ENCODE assay signal across 28 cellular contexts in the genomic region with DNA sequence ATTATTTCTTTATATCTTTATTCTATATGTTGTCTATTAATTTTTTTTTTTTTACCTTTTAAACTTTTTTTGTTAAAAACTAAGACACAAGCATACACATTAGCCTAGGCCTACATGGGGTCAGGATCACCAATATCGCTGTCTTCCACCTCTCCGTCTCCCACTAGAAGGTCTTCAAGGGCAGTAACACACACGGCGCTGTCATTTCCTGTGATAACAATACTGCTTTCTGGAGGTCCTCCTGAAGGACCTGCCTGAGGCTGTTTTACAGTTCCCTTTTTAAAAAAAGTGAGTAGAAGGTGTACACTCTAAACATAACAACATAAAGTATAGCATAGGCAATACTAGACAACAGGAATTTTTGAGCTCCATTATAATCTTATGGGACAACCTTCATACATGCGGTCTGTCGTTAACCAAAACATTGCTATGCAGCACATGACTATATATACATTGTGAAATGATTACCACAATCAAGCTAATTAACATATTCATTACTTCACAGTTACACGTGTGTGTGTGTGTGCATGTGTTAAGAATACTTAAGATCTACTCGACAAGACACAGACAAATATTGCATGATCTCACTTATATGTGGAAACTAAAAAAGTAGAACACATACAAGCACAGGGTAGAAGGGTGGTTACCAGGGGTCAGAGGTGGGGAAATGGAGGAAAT. TPM values are rescaled to one million over a fixed set of nuclear protein-coding genes. Genes with fewer than 3 reads are reported as not detected.
"Had no signal": no experiment of that assay in that cellular context is flagged by ENCODE, and none has a peak within 500 bp of the region (broad histone marks: within the 10 kb centered on the region; RNA-seq: fewer than 3 reads in every experiment).

No MANE protein-coding gene starts in this region.

- H3K27ac Mint-ChIP-seq: activated CD4-positive, alpha-beta memory T cell treated with anti-CD3 and anti-CD28 coated beads, Interleukin-2, amount 10 ng/mL, durations not matched to agents 7 days and 5 days; activated CD4-positive, alpha-beta T cell treated with anti-CD3 and anti-CD28 coated beads, Interleukin-2, amount 10 ng/mL, durations not matched to agents 7 days and 5 days; activated naive CD4-positive, alpha-beta T cell treated with anti-CD3 and anti-CD28 coated beads, Interleukin-2, amount 50 U/mL, for 72 hours; activated T-cell treated with anti-CD3 and anti-CD28 coated beads, Interleukin-2, amount 50 U/mL, for 24 hours; activated T-helper 17 cell treated with anti-CD3 and anti-CD28 coated beads, Interleukin-2, amount 50 U/mL, for 72 hours; immature natural killer cell; nephron; stimulated activated effector memory CD8-positive, alpha-beta T cell treated with anti-CD3 and anti-CD28 coated beads, Interleukin-12 subunit alpha, Interleukin-12 subunit beta, amount 100 ng/mL, for 72 hours; stimulated activated naive CD8-positive, alpha-beta T cell treated with anti-CD3 and anti-CD28 coated beads, Interleukin-15, Interleukin-2, amounts not matched to agents 100 ng/mL and 50 ng/mL, for 24 hours; WTC11 had no signal

- H3K4me3 Mint-ChIP-seq: activated CD4-positive, alpha-beta memory T cell treated with anti-CD3 and anti-CD28 coated beads, Interleukin-2, amount 10 ng/mL, durations not matched to agents 7 days and 5 days; activated CD4-positive, alpha-beta T cell treated with anti-CD3 and anti-CD28 coated beads, Interleukin-2, amount 10 ng/mL, durations not matched to agents 7 days and 5 days; activated T-cell treated with anti-CD3 and anti-CD28 coated beads, Interleukin-2, amount 50 U/mL, for 24 hours; activated T-helper 17 cell treated with anti-CD3 and anti-CD28 coated beads, Interleukin-2, amount 50 U/mL, for 72 hours; immature natural killer cell; nephron; stimulated activated effector memory CD8-positive, alpha-beta T cell treated with anti-CD3 and anti-CD28 coated beads, Interleukin-12 subunit alpha, Interleukin-12 subunit beta, amount 100 ng/mL, for 72 hours; stimulated activated naive CD8-positive, alpha-beta T cell treated with anti-CD3 and anti-CD28 coated beads, Interleukin-15, Interleukin-2, amounts not matched to agents 100 ng/mL and 50 ng/mL, for 24 hours; WTC11 had no signal

- H3K9me3 ChIP-seq: right lobe of liver, thyroid gland had no signal

- H3K4me3 ChIP-seq: heart left ventricle, right lobe of liver, thyroid gland, upper lobe of left lung had no signal

- DNase-seq: activated CD4-positive, alpha-beta memory T cell treated with anti-CD3 and anti-CD28 coated beads, Interleukin-2, amount 10 ng/mL, durations not matched to agents 7 days and 5 days; activated CD4-positive, alpha-beta T cell treated with anti-CD3 and anti-CD28 coated beads for 1 hour; activated CD4-positive, alpha-beta T cell treated with anti-CD3 and anti-CD28 coated beads, Interleukin-2, amount 10 ng/mL, durations not matched to agents 7 days and 5 days; activated CD8-positive, alpha-beta memory T cell treated with anti-CD3 and anti-CD28 coated beads, Interleukin-2, amount 50 U/mL, for 48 hours; activated T-cell treated with anti-CD3 and anti-CD28 coated beads, Interleukin-2, amount 50 U/mL, for 24 hours; anterior cingulate cortex; effector CD8-positive, alpha-beta T cell; erythroblast; heart left ventricle; hypothalamus; immature natural killer cell; left colon; mammary epithelial cell; small intestine; stimulated activated CD4-positive, alpha-beta T cell treated with anti-CD3 and anti-CD28 coated beads, Interleukin-4, amount 100 ng/mL, for 24 hours; substantia nigra; thyroid gland; upper lobe of left lung had no signal

- H3K4me1 Mint-ChIP-seq: activated CD4-positive, alpha-beta T cell treated with anti-CD3 and anti-CD28 coated beads, Interleukin-2, amount 10 ng/mL, durations not matched to agents 7 days and 5 days; activated T-helper 17 cell treated with anti-CD3 and anti-CD28 coated beads, Interleukin-2, amount 50 U/mL, for 72 hours; immature natural killer cell; nephron had no signal

- FAIRE-seq: bronchial epithelial cell, colon, small intestine, TTC549 had no signal

- H3K36me3 Mint-ChIP-seq: activated naive CD4-positive, alpha-beta T cell treated with anti-CD3 and anti-CD28 coated beads, Interleukin-2, amount 50 U/mL, for 72 hours; immature natural killer cell; stimulated activated effector memory CD8-positive, alpha-beta T cell treated with anti-CD3 and anti-CD28 coated beads, Interleukin-12 subunit alpha, Interleukin-12 subunit beta, amount 100 ng/mL, for 72 hours; WTC11 had no signal

- H3K36me3 ChIP-seq: heart left ventricle, right lobe of liver, thyroid gland, upper lobe of left lung had no signal

- H3K27ac ChIP-seq: heart left ventricle, right lobe of liver, thyroid gland, upper lobe of left lung had no signal

- H3K4me1 ChIP-seq: heart left ventricle, right lobe of liver, thyroid gland, upper lobe of left lung had no signal

- ATAC-seq: heart left ventricle, left colon, right lobe of liver, WTC11 had no signal

- H3K27me3 ChIP-seq: heart left ventricle, right lobe of liver, thyroid gland, upper lobe of left lung had no signal

RNA-seq across cellular contexts. Expression of a gene that starts 20.8 kb away (rescaled TPM):
- total RNA-seq: activated CD4-positive, alpha-beta T cell treated with anti-CD3 and anti-CD28 coated beads, Interleukin-2, amount 10 ng/mL, durations not matched to agents 7 days and 5 days had no signal
